25 cellular contexts compared by ENCODE assay signal in genomic region chr16:74261068-74261467, GRCh38.
"Had no signal": no experiment of that assay in that cellular context is flagged by ENCODE, and none has a peak within 500 bp of the region (broad histone marks: within the 10 kb centered on the region; RNA-seq: fewer than 3 reads in every experiment).

No MANE protein-coding gene starts in this region.

- H3K27me3 Mint-ChIP-seq: stimulated activated naive CD8-positive, alpha-beta T cell treated with anti-CD3 and anti-CD28 coated beads, Interleukin-15, Interleukin-2, amounts not matched to agents 100 ng/mL and 50 ng/mL, for 24 hours had no signal

- H3K9me3 Mint-ChIP-seq: immature natural killer cell; natural killer cell treated with Interleukin-12 subunit alpha and Interleukin-12 subunit beta and Interleukin-15 and Interleukin-18, amount 100 ng/mL, for 72 hours; stimulated activated memory B cell treated with anti-CD40 and anti-IgM and Interleukin-4, amounts not matched to agents 10 μg/mL and 1 μg/mL and 100 μg/mL, for 72 hours; stimulated activated naive CD8-positive, alpha-beta T cell treated with anti-CD3 and anti-CD28 coated beads, Interleukin-15, Interleukin-2, amounts not matched to agents 100 ng/mL and 50 ng/mL, for 24 hours had no signal

- H3K4me1 Mint-ChIP-seq: immature natural killer cell had no signal

- DNase-seq: dorsolateral prefrontal cortex; effector CD8-positive, alpha-beta T cell; foreskin fibroblast; immature natural killer cell; kidney; left cardiac atrium; left ventricle myocardium superior; mesenchymal stem cell; midbrain; occipital lobe; retina; right lobe of liver; spleen; stimulated activated CD4-positive, alpha-beta T cell treated with anti-CD3 and anti-CD28 coated beads, Interleukin-15, amount 100 ng/mL, for 24 hours; stimulated activated CD4-positive, alpha-beta T cell treated with anti-CD3 and anti-CD28 coated beads, Interleukin-1b, Interleukin-23, amount 100 ng/mL, for 48 hours; stimulated activated CD4-positive, alpha-beta T cell treated with anti-CD3 and anti-CD28 coated beads, Interleukin-4, amount 100 ng/mL, for 24 hours; upper lobe of left lung; uterus had no signal

- H3K4me3 Mint-ChIP-seq: immature natural killer cell; natural killer cell treated with Interleukin-12 subunit alpha and Interleukin-12 subunit beta and Interleukin-15 and Interleukin-18, amount 100 ng/mL, for 72 hours; stimulated activated memory B cell treated with anti-CD40 and anti-IgM and Interleukin-4, amounts not matched to agents 10 μg/mL and 1 μg/mL and 100 μg/mL, for 72 hours; stimulated activated naive CD8-positive, alpha-beta T cell treated with anti-CD3 and anti-CD28 coated beads, Interleukin-15, Interleukin-2, amounts not matched to agents 100 ng/mL and 50 ng/mL, for 24 hours had no signal

- H3K27ac Mint-ChIP-seq: immature natural killer cell; natural killer cell treated with Interleukin-12 subunit alpha and Interleukin-12 subunit beta and Interleukin-15 and Interleukin-18, amount 100 ng/mL, for 72 hours; stimulated activated memory B cell treated with anti-CD40 and anti-IgM and Interleukin-4, amounts not matched to agents 10 μg/mL and 1 μg/mL and 100 μg/mL, for 72 hours; stimulated activated naive CD8-positive, alpha-beta T cell treated with anti-CD3 and anti-CD28 coated beads, Interleukin-15, Interleukin-2, amounts not matched to agents 100 ng/mL and 50 ng/mL, for 24 hours had no signal

- H3K4me3 ChIP-seq: coronary artery, dorsolateral prefrontal cortex, lung, psoas muscle, right lobe of liver, spleen, tibial artery, upper lobe of left lung, uterus had no signal

- H3K36me3 Mint-ChIP-seq: immature natural killer cell; natural killer cell treated with Interleukin-12 subunit alpha and Interleukin-12 subunit beta and Interleukin-15 and Interleukin-18, amount 100 ng/mL, for 72 hours; stimulated activated memory B cell treated with anti-CD40 and anti-IgM and Interleukin-4, amounts not matched to agents 10 μg/mL and 1 μg/mL and 100 μg/mL, for 72 hours had no signal
